ENCODE assay signal across 23 cellular contexts in the genomic region with DNA sequence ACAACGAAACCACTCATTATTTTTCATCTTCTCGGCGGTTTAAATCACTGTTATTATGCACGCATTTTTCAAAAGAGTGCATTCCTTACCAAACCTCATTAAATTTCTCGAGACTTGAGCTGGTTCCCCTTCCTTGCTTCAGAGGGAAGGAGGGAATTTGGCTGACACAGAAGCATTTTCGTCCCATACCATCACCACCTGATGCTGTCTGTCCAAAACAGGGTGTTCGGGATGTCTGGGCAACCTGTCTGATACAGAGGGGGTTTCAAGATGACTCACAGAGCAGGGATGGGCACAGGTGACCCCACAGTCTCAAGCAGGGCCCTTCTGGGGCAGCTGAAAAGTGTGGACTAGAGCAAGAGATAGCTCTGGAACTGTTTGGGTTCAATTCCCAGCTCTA. TPM values are rescaled to one million over a fixed set of nuclear protein-coding genes. Genes with fewer than 3 reads are reported as not detected.
DNase-seq lines count a peak whose midpoint lies in the region; ATAC-seq, FAIRE-seq and TF ChIP-seq lines count a peak whose summit lies in the region.
"Had no signal": no experiment of that assay in that cellular context is flagged by ENCODE, and none has a peak within 500 bp of the region (broad histone marks: within the 10 kb centered on the region; RNA-seq: fewer than 3 reads in every experiment).

No MANE protein-coding gene starts in this region.

- no peak for TF ChIP-seq EP300 in K562 (IDR thresholded peaks at IDR 0.05; ENCODE audit: low read length)

- no peak for TF ChIP-seq POLR2A in K562 (conservative IDR thresholded peaks at IDR 0.05)

- H3K36me3 ChIP-seq in BLaER1 = no peaks in the 10 kb centered on the region
- no peaks in the 10 kb centered on the region for H3K36me3 ChIP-seq in K562 (ENCODE audit: control insufficient read depth, insufficient read depth, low read length)
- H3K36me3 ChIP-seq: BLaER1 treated with 17β-estradiol and CSF1 and Interleukin-3, amounts not matched to agents 10 nM and 100 nM; Peyer's patch; SJSA1 had no signal

- H3K27ac ChIP-seq in BLaER1 = no peak overlapping the region
- H3K27ac ChIP-seq in K562 (ENCODE audit: extremely low read depth, low read depth, low read length) = no peak overlapping the region
- H3K27ac ChIP-seq: 22Rv1; BLaER1 treated with 17β-estradiol and CSF1 and Interleukin-3, amounts not matched to agents 10 nM and 100 nM; Peyer's patch; SJSA1 had no signal

- TF ChIP-seq CTCF in K562 (IDR thresholded peaks at IDR 0.05 in 2 of 3, conservative IDR thresholded peaks at IDR 0.05 in 1 of 3; ENCODE audit: insufficient read depth in 2 of 3, low read depth in 1 of 3, low read length in 3 of 3) = no peak

- no peak overlapping the region for H3K9ac ChIP-seq in BLaER1
- H3K9ac ChIP-seq in K562 (ENCODE audit: insufficient read depth in 1 of 2, low read depth in 2 of 2, low read length in 2 of 2) = no peak overlapping the region
- H3K9ac ChIP-seq: BLaER1 treated with 17β-estradiol and CSF1 and Interleukin-3, amounts not matched to agents 10 nM and 100 nM had no signal

- no peak for FAIRE-seq in K562 (lab: Jason Lieb, UNC)
- FAIRE-seq: GM12892, GM19239, H54 had no signal

- H3K9me3 Mint-ChIP-seq in activated CD8-positive, alpha-beta T cell treated with anti-CD3 and anti-CD28 coated beads, Interleukin-2, amount 10 ng/mL, durations not matched to agents 7 days and 5 days (ENCODE audit: insufficient read depth) = no peaks in the 10 kb centered on the region
- H3K9me3 Mint-ChIP-seq: CD4-positive, alpha-beta memory T cell; HFFc6 had no signal

- 25% methylated on average over 7 of the region's 7 CpGs for WGBS in K562 (ENCODE audit: insufficient coverage, low coverage, missing lambda C conversion rate)

- H3K9me3 ChIP-seq in BLaER1 = no peaks in the 10 kb centered on the region
- no peaks in the 10 kb centered on the region for H3K9me3 ChIP-seq in K562 (replicated peaks; ENCODE audit: control insufficient read depth, insufficient read depth, low read depth, low read length)
- H3K9me3 ChIP-seq: BLaER1 treated with 17β-estradiol and CSF1 and Interleukin-3, amounts not matched to agents 10 nM and 100 nM; Peyer's patch; SJSA1 had no signal

- H3K4me1 ChIP-seq in BLaER1 (peaks cover 23% of the 10 kb centered on the region), K562 (replicated peaks in 1 of 2; ENCODE audit: control insufficient read depth in 2 of 2, insufficient read depth in 2 of 2, low read length in 2 of 2) (no peaks in the 10 kb centered on the region; a peak in 1 of 5 replicates)
- H3K4me1 ChIP-seq: Peyer's patch, SJSA1 had no signal

- H3K27ac Mint-ChIP-seq in activated CD8-positive, alpha-beta T cell treated with anti-CD3 and anti-CD28 coated beads, Interleukin-2, amount 10 ng/mL, durations not matched to agents 7 days and 5 days = no peak overlapping the region
- H3K27ac Mint-ChIP-seq: CD4-positive, alpha-beta memory T cell; HFFc6 had no signal

- POLR2A ChIA-PET in K562 (lab: Yijun Ruan, JAX) = interaction anchor here (0.6 to 1.9 kb wide), 6 partner anchors 8 to 1613 kb away, joined by 3 to 14 read pairs (median 4); no protein-coding TSS in a partner anchor
- POLR2A ChIA-PET in activated CD8-positive, alpha-beta T cell treated with anti-CD3 and anti-CD28 coated beads, Interleukin-2, amount 10 ng/mL, durations not matched to agents 7 days and 5 days (lab: Charles Lee) = interaction anchor here (1.0 kb wide), 1 partner anchor 13 kb away, joined by 3 read pairs; no protein-coding TSS in a partner anchor

- H2AFZ ChIP-seq in K562 (ENCODE audit: low read depth, low read length) = peak overlapping the region; percentile 29; the same call in 1 of the 2 replicates

- in situ Hi-C loops in K562 (cut with MboI) = no loop called here

- peak; percentile 16 for ATAC-seq in K562
- no peak for ATAC-seq in activated CD8-positive, alpha-beta T cell treated with anti-CD3 and anti-CD28 coated beads, Interleukin-2, amount 10 ng/mL, durations not matched to agents 7 days and 5 days

- H3K27me3 Mint-ChIP-seq in activated CD8-positive, alpha-beta T cell treated with anti-CD3 and anti-CD28 coated beads, Interleukin-2, amount 10 ng/mL, durations not matched to agents 7 days and 5 days (ENCODE audit: low read depth) = no peaks in the 10 kb centered on the region

- H3K36me3 Mint-ChIP-seq in activated CD8-positive, alpha-beta T cell treated with anti-CD3 and anti-CD28 coated beads, Interleukin-2, amount 10 ng/mL, durations not matched to agents 7 days and 5 days (ENCODE audit: low read depth) = no peaks in the 10 kb centered on the region
- H3K36me3 Mint-ChIP-seq: CD4-positive, alpha-beta memory T cell had no signal

- H3K4me1 Mint-ChIP-seq in activated CD8-positive, alpha-beta T cell treated with anti-CD3 and anti-CD28 coated beads, Interleukin-2, amount 10 ng/mL, durations not matched to agents 7 days and 5 days (ENCODE audit: low read depth) = peaks cover 2% of the 10 kb centered on the region
- H3K4me1 Mint-ChIP-seq: CD4-positive, alpha-beta memory T cell had no signal

- H3K4me3 ChIP-seq in BLaER1 (no peak overlapping the region), K562 (no peak overlapping the region)
- H3K4me3 ChIP-seq: BLaER1 treated with 17β-estradiol and CSF1 and Interleukin-3, amounts not matched to agents 10 nM and 100 nM; Peyer's patch; SJSA1 had no signal

- BruUV-seq in K562 (replicated peaks; lab: Mats Ljungman, UMichigan) = no TSS peak

- CTCF ChIA-PET in K562 (lab: Yijun Ruan, JAX; ENCODE audit: low intra/inter-chr PET ratio) = interaction anchor here (1.1 kb wide), 1 partner anchor 32 kb away, joined by 6 read pairs; no protein-coding TSS in a partner anchor
- CTCF ChIA-PET in activated CD8-positive, alpha-beta T cell treated with anti-CD3 and anti-CD28 coated beads, Interleukin-2, amount 10 ng/mL, durations not matched to agents 7 days and 5 days (lab: Charles Lee) = interaction anchor here (0.8 to 1.4 kb wide), 3 partner anchors 11 to 155 kb away, joined by 3 to 4 read pairs (median 4); no protein-coding TSS in a partner anchor

- H3K79me2 ChIP-seq in K562 (ENCODE audit: control insufficient read depth, insufficient read depth, low read length) = no peaks in the 10 kb centered on the region

- no peak for TF ChIP-seq RAD21 in K562 (CRISPR knock-in tag; conservative IDR thresholded peaks at IDR 0.05 in 1 of 2, IDR thresholded peaks at IDR 0.05 in 1 of 2)

- H3K9me1 ChIP-seq in K562 (ENCODE audit: control insufficient read depth, insufficient read depth, low read length) = no peaks in the 10 kb centered on the region

- H3K4me3 Mint-ChIP-seq in activated CD8-positive, alpha-beta T cell treated with anti-CD3 and anti-CD28 coated beads, Interleukin-2, amount 10 ng/mL, durations not matched to agents 7 days and 5 days = no peak overlapping the region
- H3K4me3 Mint-ChIP-seq: CD4-positive, alpha-beta memory T cell; HFFc6 had no signal

- DNase-seq in NCI-H2227 treated with DMSO at 0.1 percent for 48 hours (lab: John Stamatoyannopoulos, UW) = peak; percentile 68
- DNase-seq in K562 (ENCODE audit: extremely low read depth in 1 of 4, low spot score in 3 of 4) = no peak
- DNase-seq in myocyte (ENCODE audit: low read depth) = peak; percentile 15
- DNase-seq in NCI-H2029 (lab: John Stamatoyannopoulos, UW) = no peak
- DNase-seq in HT-29 (ENCODE audit: low spot score) = no peak
- DNase-seq in amygdala (lab: John Stamatoyannopoulos, UW) = no peak
- no peak for DNase-seq in activated CD8-positive, alpha-beta T cell treated with anti-CD3 and anti-CD28 coated beads, Interleukin-2, amount 10 ng/mL, durations not matched to agents 7 days and 5 days
- DNase-seq: ACHN; CD4-positive, alpha-beta memory T cell; DND-41; HFFc6; NCI-H1092 treated with DMSO at 0.1 percent for 48 hours; NCI-H1436 treated with DMSO at 0.1 percent for 48 hours; NCI-H1930; NCI-H524 treated with DMSO at 0.1 percent for 48 hours; Peyer's patch had no signal

- H3K27me3 ChIP-seq in BLaER1 (no peaks in the 10 kb centered on the region), K562 (ENCODE audit: control insufficient read depth in 2 of 2, insufficient read depth in 2 of 2, low read length in 2 of 2) (peaks cover 0 to 2% of the 10 kb centered on the region in 2 experiments; a peak in 1 of 5 replicates)
- H3K27me3 ChIP-seq: BLaER1 treated with 17β-estradiol and CSF1 and Interleukin-3, amounts not matched to agents 10 nM and 100 nM; Peyer's patch; SJSA1 had no signal

- H3K4me2 ChIP-seq in BLaER1 = peak overlapping the region; percentile 6; the same call in 1 of the 2 replicates
- no peak overlapping the region for H3K4me2 ChIP-seq in K562 (ENCODE audit: insufficient read depth, low read length)

- H4K20me1 ChIP-seq in BLaER1 (no peaks in the 10 kb centered on the region), K562 (replicated peaks; ENCODE audit: control insufficient read depth, insufficient read depth, low read length) (no peaks in the 10 kb centered on the region)
- H4K20me1 ChIP-seq: BLaER1 treated with 17β-estradiol and CSF1 and Interleukin-3, amounts not matched to agents 10 nM and 100 nM had no signal

- intact Hi-C loops in K562 (cut with micrococcal nuclease) = no loop called here

TF ChIP-seq in K562, 482 proteins besides CTCF, POLR2A, EP300 and RAD21 (continues in another document):
- TF ChIP-seq ETV6 (IDR thresholded peaks at IDR 0.05; ENCODE audit: borderline replicate concordance in 1 of 2, low read depth in 2 of 2, low read length in 1 of 2) = no peak
- no peak for TF ChIP-seq ETV6 (CRISPR knock-in tag; IDR thresholded peaks at IDR 0.05; ENCODE audit: borderline replicate concordance)

RNA-seq across cellular contexts. Expression of a gene that starts 12.3 kb away (rescaled TPM):
- total RNA-seq in K562 (2011; cell fraction: chromatin; rRNA removed; ENCODE audit: low replicate concordance) = 86.3 and 153 TPM in 2 replicates
- total RNA-seq in K562 (2011; cell fraction: nucleolus; rRNA removed) = 101 and 112 TPM in 2 replicates
- total RNA-seq in K562 (2011; cell fraction: nucleoplasm; rRNA removed) = 95.8 and 102 TPM in 2 replicates
- 111 and 116 TPM in 2 replicates for total RNA-seq in K562 (2014; rRNA removed)
- 108 and 111 TPM in 2 replicates for total RNA-seq in K562 (2014; rRNA removed; fragmentation: Illumina TruSeq; extraction: Trizol)
- 116 and 117 TPM in 2 replicates for total RNA-seq in K562 (2015; rRNA removed; fragmentation: Illumina TruSeq; extraction: Trizol)
- 258 and 292 TPM in 2 replicates for total RNA-seq in K562 (2021)
- polyA plus RNA-seq in K562 (2011; rRNA removed) = 59.5 and 105 TPM in 2 replicates
- polyA plus RNA-seq in K562 (2011; cell fraction: cytosol; rRNA removed) = 92.9 and 111 TPM in 2 replicates
- 136 and 155 TPM in 2 replicates for polyA plus RNA-seq in K562 (2011; cell fraction: nucleus; rRNA removed)
- 151 and 181 TPM in 2 replicates for polyA plus RNA-seq in K562 (2012)
- 209 and 213 TPM in 2 replicates for polyA plus RNA-seq in K562 (2014; fragmentation: Illumina TruSeq; extraction: Trizol)
- polyA plus RNA-seq in K562 (2014; fragmentation: Nextera tagmentation; extraction: Ambion mirVana) = 100 to 1,000 TPM in 1 of 2 experiments, 10 to 100 TPM in 1; 31.8 to 203 TPM
- 135 and 139 TPM in 2 replicates for polyA plus RNA-seq in K562 (2014; rRNA removed)
- polyA minus RNA-seq in K562 (2011; rRNA and poly(A)+ RNA removed) = 69.1 and 75.9 TPM in 2 replicates
- polyA minus RNA-seq in K562 (2011; cell fraction: cytosol; rRNA and poly(A)+ RNA removed) = 121 and 149 TPM in 2 replicates
- 21.8 and 35.7 TPM in 2 replicates for polyA minus RNA-seq in K562 (2011; cell fraction: nucleus; rRNA and poly(A)+ RNA removed)
- 29.9 and 32.2 TPM in 2 replicates for total RNA-seq in myocyte
- polyA plus RNA-seq in myocyte (2012) = 55.7 TPM
- 107 and 120 TPM in 2 replicates for total RNA-seq in HT-29 (2014; rRNA removed; shearing (Covaris generic))
- 100 to 1,000 TPM; 151 to 152 TPM for total RNA-seq in activated CD8-positive, alpha-beta T cell treated with anti-CD3 and anti-CD28 coated beads, Interleukin-2, amount 10 ng/mL, durations not matched to agents 7 days and 5 days

Comparison
In these comparisons a context has a peak if more than half of its experiments do, and no peak if none do; other contexts are left out.
1. DNase-seq: peak in NCI-H2227 treated with DMSO at 0.1 percent for 48 hours (single experiment) and myocyte (single experiment); none in K562 (0 of 4), NCI-H2029 (single experiment), HT-29 (single experiment), amygdala (0 of 56) and activated CD8-positive, alpha-beta T cell treated with anti-CD3 and anti-CD28 coated beads, Interleukin-2, amount 10 ng/mL, durations not matched to agents 7 days and 5 days (single experiment).